Comparison of ENCODE assay signal across 20 cellular contexts in the genomic region with DNA sequence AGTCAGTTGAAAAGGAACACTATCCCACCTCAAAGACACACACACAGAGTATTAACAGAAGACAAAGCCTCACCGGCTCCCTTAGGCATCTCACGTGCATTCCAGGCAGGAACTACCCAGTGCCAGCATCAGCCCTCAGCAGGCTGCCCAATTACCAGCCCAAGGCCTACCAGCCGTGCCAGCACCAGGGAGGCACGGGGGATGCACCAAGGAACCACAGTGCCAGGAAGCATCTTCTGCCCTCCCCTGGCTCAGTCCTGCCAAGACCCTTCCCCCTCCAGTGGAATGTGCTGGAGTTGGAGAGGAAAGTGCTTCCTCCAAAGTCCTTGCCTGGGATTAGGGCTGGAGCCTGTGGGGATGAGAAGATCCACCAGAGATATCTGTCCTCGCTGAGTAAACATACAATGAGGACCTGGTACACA. TPM values are rescaled to one million over a fixed set of nuclear protein-coding genes. Genes with fewer than 3 reads are reported as not detected.
DNase-seq lines count a peak whose midpoint lies in the region; ATAC-seq and TF ChIP-seq lines count a peak whose summit lies in the region.
"Had no signal": no experiment of that assay in that cellular context is flagged by ENCODE, and none has a peak within 500 bp of the region (broad histone marks: within the 10 kb centered on the region; RNA-seq: fewer than 3 reads in every experiment).

No MANE protein-coding gene starts in this region.

- peaks cover 3% of the 10 kb centered on the region for H3K27me3 Mint-ChIP-seq in chondrocyte (ENCODE audit: low read depth)
- H3K27me3 Mint-ChIP-seq: activated CD4-positive, alpha-beta T cell treated with anti-CD3 and anti-CD28 coated beads for 36 hours had no signal

- H3K36me3 Mint-ChIP-seq in chondrocyte (ENCODE audit: low read depth) = no peaks in the 10 kb centered on the region
- H3K36me3 Mint-ChIP-seq: activated naive CD4-positive, alpha-beta T cell treated with anti-CD3 and anti-CD28 coated beads, Interleukin-2, amount 10 ng/mL, durations not matched to agents 7 days and 5 days; memory B cell had no signal

- H3K4me1 ChIP-seq in NT2/D1 (ENCODE audit: insufficient read depth, insufficient read length) = peaks cover 33% of the 10 kb centered on the region
- H3K4me1 ChIP-seq: BLaER1 had no signal

- peak; percentile 63 for DNase-seq in EH (ENCODE audit: low read depth)
- no peak for DNase-seq in NT2/D1 (ENCODE audit: low read depth, low spot score)
- peak; percentile 51 for DNase-seq in chondrocyte (ENCODE audit: low spot score)
- DNase-seq in omental fat pad (ENCODE audit: low spot score) = no peak
- no peak for DNase-seq in activated CD8-positive, alpha-beta memory T cell treated with anti-CD3 and anti-CD28 coated beads, Interleukin-2, amount 50 U/mL, for 4 hours
- DNase-seq in GM20000 (ENCODE audit: low spot score) = no peak
- no peak for DNase-seq in DMS 273 treated with DMSO at 0.1 percent for 48 hours (lab: John Stamatoyannopoulos, UW)
- no peak for DNase-seq in NCI-H345 treated with DMSO at 0.1 percent for 48 hours (lab: John Stamatoyannopoulos, UW; ENCODE audit: unreplicated experiment)
- DNase-seq: activated CD4-positive, alpha-beta T cell treated with anti-CD3 and anti-CD28 coated beads for 36 hours; activated naive CD4-positive, alpha-beta T cell treated with anti-CD3 and anti-CD28 coated beads, Interleukin-2, amount 10 ng/mL, durations not matched to agents 7 days and 5 days; effector CD8-positive, alpha-beta T cell; NCI-H526 treated with DMSO at 0.1 percent for 48 hours; nucleus accumbens; stimulated activated naive CD8-positive, alpha-beta T cell treated with anti-CD3 and anti-CD28 coated beads, Interleukin-15, Interleukin-2, amounts not matched to agents 100 U/mL and 50 U/mL, for 24 hours had no signal

- no peaks in the 10 kb centered on the region for H3K36me3 ChIP-seq in NT2/D1 (ENCODE audit: insufficient read depth, insufficient read length, low read length)
- H3K36me3 ChIP-seq: BLaER1 had no signal

- peak; percentile 16 for ATAC-seq in omental fat pad (ENCODE audit: low FRiP score)
- ATAC-seq: activated CD4-positive, alpha-beta T cell treated with anti-CD3 and anti-CD28 coated beads for 36 hours; stimulated activated naive CD8-positive, alpha-beta T cell treated with anti-CD3 and anti-CD28 coated beads, Interleukin-15, Interleukin-2, amounts not matched to agents 100 U/mL and 50 U/mL, for 24 hours had no signal

- no peak overlapping the region for H3K4me3 ChIP-seq in NT2/D1 (ENCODE audit: insufficient read length, low read depth)
- H3K4me3 ChIP-seq: BLaER1 had no signal

- H3K9me3 Mint-ChIP-seq in chondrocyte (ENCODE audit: low read depth) = no peaks in the 10 kb centered on the region
- H3K9me3 Mint-ChIP-seq: activated naive CD4-positive, alpha-beta T cell treated with anti-CD3 and anti-CD28 coated beads, Interleukin-2, amount 10 ng/mL, durations not matched to agents 7 days and 5 days; memory B cell had no signal

- H3K27me3 ChIP-seq in NT2/D1 (ENCODE audit: insufficient read depth, insufficient read length) = no peaks in the 10 kb centered on the region
- H3K27me3 ChIP-seq: BLaER1, foreskin keratinocyte had no signal

- H3K27ac Mint-ChIP-seq in chondrocyte (ENCODE audit: unreplicated experiment) = peak overlapping the region; percentile 77
- H3K27ac Mint-ChIP-seq: activated CD4-positive, alpha-beta T cell treated with anti-CD3 and anti-CD28 coated beads for 36 hours; activated naive CD4-positive, alpha-beta T cell treated with anti-CD3 and anti-CD28 coated beads, Interleukin-2, amount 10 ng/mL, durations not matched to agents 7 days and 5 days; memory B cell had no signal

- H3K4me1 Mint-ChIP-seq in chondrocyte (ENCODE audit: low read depth) = peaks cover 12% of the 10 kb centered on the region
- H3K4me1 Mint-ChIP-seq: activated CD4-positive, alpha-beta T cell treated with anti-CD3 and anti-CD28 coated beads for 36 hours; activated naive CD4-positive, alpha-beta T cell treated with anti-CD3 and anti-CD28 coated beads, Interleukin-2, amount 10 ng/mL, durations not matched to agents 7 days and 5 days; memory B cell had no signal

- no peak overlapping the region for H3K4me3 Mint-ChIP-seq in chondrocyte (ENCODE audit: unreplicated experiment)
- H3K4me3 Mint-ChIP-seq: activated CD4-positive, alpha-beta T cell treated with anti-CD3 and anti-CD28 coated beads for 36 hours; activated naive CD4-positive, alpha-beta T cell treated with anti-CD3 and anti-CD28 coated beads, Interleukin-2, amount 10 ng/mL, durations not matched to agents 7 days and 5 days; memory B cell had no signal

- H3K9ac ChIP-seq in NT2/D1 (ENCODE audit: insufficient read length, low read depth) = peak overlapping the region; percentile 34
- H3K9ac ChIP-seq: BLaER1 had no signal

- no peak for TF ChIP-seq CTCF in chondrocyte (IDR thresholded peaks at IDR 0.05)
- no peak for TF ChIP-seq CTCF in omental fat pad (IDR thresholded peaks at IDR 0.05)
- no peak for TF ChIP-seq CTCF in GM20000 (IDR thresholded peaks at IDR 0.05; ENCODE audit: extremely low read depth, missing control alignments)

- no peaks in the 10 kb centered on the region for H3K9me3 ChIP-seq in NT2/D1 (ENCODE audit: insufficient read depth, low read length)
- H3K9me3 ChIP-seq: BLaER1 had no signal

RNA-seq across cellular contexts. Expression of a gene that starts 11.0 kb away (rescaled TPM):
- total RNA-seq in chondrocyte = 1.3 to 1.7 TPM in 2 of 3 replicates, not detected in the other
- 100 to 1,000 TPM in 2 of 4 donors, 10 to 100 TPM in 2; 22.1 to 838 (median 270) TPM for total RNA-seq in omental fat pad
- total RNA-seq: activated CD4-positive, alpha-beta T cell treated with anti-CD3 and anti-CD28 coated beads for 36 hours; LHCN-M2; T-helper 2 cell treated with Interferon-gamma antibody and Interleukin-4, amounts not matched to agents 100 ng/mL and 5 ng/mL, for 36 hours had no signal

RNA-seq across cellular contexts. Expression of a gene that starts 20.4 kb away (rescaled TPM):
- total RNA-seq in chondrocyte = not detected in 3 replicates
- total RNA-seq in omental fat pad = 1 to 10 TPM in 2 of 4 donors, under 1 TPM in 1, not detected in 1; 0.31 to 2.5 (median 1.8) TPM
- total RNA-seq: activated CD4-positive, alpha-beta T cell treated with anti-CD3 and anti-CD28 coated beads for 36 hours; cardiac septum; T-helper 2 cell treated with Interferon-gamma antibody and Interleukin-4, amounts not matched to agents 100 ng/mL and 5 ng/mL, for 36 hours had no signal

RNA-seq across cellular contexts. Expression of a gene that starts 32.8 kb away (rescaled TPM):
- total RNA-seq in chondrocyte (not detected in 3 replicates), omental fat pad (not detected)
- total RNA-seq: activated CD4-positive, alpha-beta T cell treated with anti-CD3 and anti-CD28 coated beads for 36 hours; cardiac septum; LHCN-M2; T-helper 2 cell treated with Interferon-gamma antibody and Interleukin-4, amounts not matched to agents 100 ng/mL and 5 ng/mL, for 36 hours had no signal

RNA-seq across cellular contexts. Expression of a gene that starts 33.7 kb away (rescaled TPM):
- not detected in 3 replicates for total RNA-seq in chondrocyte
- total RNA-seq in omental fat pad = under 1 TPM in 1 of 4 donors, not detected in 3; 0.65 TPM
- total RNA-seq: activated CD4-positive, alpha-beta T cell treated with anti-CD3 and anti-CD28 coated beads for 36 hours; cardiac septum; LHCN-M2; T-helper 2 cell treated with Interferon-gamma antibody and Interleukin-4, amounts not matched to agents 100 ng/mL and 5 ng/mL, for 36 hours had no signal

RNA-seq across cellular contexts. Expression of a gene that starts 47.6 kb away (rescaled TPM):
- 0.23 to 0.94 TPM (median 0.32 TPM) in 3 replicates for total RNA-seq in chondrocyte
- total RNA-seq in omental fat pad = 1 to 10 TPM in 2 of 4 donors, under 1 TPM in 1, not detected in 1; 0.56 to 4.0 (median 3.0) TPM
- total RNA-seq: activated CD4-positive, alpha-beta T cell treated with anti-CD3 and anti-CD28 coated beads for 36 hours; cardiac septum; LHCN-M2; T-helper 2 cell treated with Interferon-gamma antibody and Interleukin-4, amounts not matched to agents 100 ng/mL and 5 ng/mL, for 36 hours had no signal

Comparison
In these comparisons a context has a peak if more than half of its experiments do, and no peak if none do; other contexts are left out.
1. DNase-seq: peak in EH (single experiment) and chondrocyte (single experiment); none in NT2/D1 (single experiment), omental fat pad (single experiment), activated CD8-positive, alpha-beta memory T cell treated with anti-CD3 and anti-CD28 coated beads, Interleukin-2, amount 50 U/mL, for 4 hours (single experiment), GM20000 (single experiment), DMS 273 treated with DMSO at 0.1 percent for 48 hours (single experiment) and NCI-H345 treated with DMSO at 0.1 percent for 48 hours (single experiment).